2 cellular contexts compared by ENCODE assay signal in genomic region chr4:121190389-121190788, GRCh38.
TF ChIP-seq lines count a peak whose summit lies in the region.

No MANE protein-coding gene starts in this region.

TF ChIP-seq in H1, 55 proteins besides CTCF, POLR2A, EP300 and RAD21:
- peak; percentile 80 for TF ChIP-seq CEBPB (IDR thresholded peaks at IDR 0.05; ENCODE audit: low read depth, low read length)
- TF ChIP-seq ZNF274 (IDR thresholded peaks at IDR 0.05; ENCODE audit: borderline replicate concordance, extremely low read depth, low read length) = no peak
- TF ChIP-seq CHD7 (IDR thresholded peaks at IDR 0.05; ENCODE audit: insufficient replicate concordance, low read length) = no peak

TF ChIP-seq in SK-N-SH, 30 proteins besides CTCF, POLR2A, EP300 and RAD21:
- TF ChIP-seq TEAD4 (IDR thresholded peaks at IDR 0.05; ENCODE audit: borderline replicate concordance, insufficient read depth) (no peak), FOSL2 (IDR thresholded peaks at IDR 0.05; ENCODE audit: borderline replicate concordance, low read depth) (no peak), FOXM1 (IDR thresholded peaks at IDR 0.05; ENCODE audit: low read depth) (no peak), MAX (IDR thresholded peaks at IDR 0.05; ENCODE audit: low read depth) (no peak), CHD2 (IDR thresholded peaks at IDR 0.05; ENCODE audit: low read length, partially characterized antibody) (no peak), USF2 (IDR thresholded peaks at IDR 0.05; ENCODE audit: borderline replicate concordance, low read depth, low read length) (no peak), FOXJ3 (CRISPR knock-in tag; IDR thresholded peaks at IDR 0.05) (no peak), RFX5 (IDR thresholded peaks at IDR 0.05; ENCODE audit: low read length) (no peak), MEF2A (IDR thresholded peaks at IDR 0.05; ENCODE audit: borderline replicate concordance, low read depth) (no peak), PBX3 (IDR thresholded peaks at IDR 0.05) (no peak)
